ENCODE assay signal across 36 cellular contexts in genomic region chr1:13943055-13943454, GRCh38.
"Had no signal": no experiment of that assay in that cellular context is flagged by ENCODE, and none has a peak within 500 bp of the region (broad histone marks: within the 10 kb centered on the region; RNA-seq: fewer than 3 reads in every experiment).

No MANE protein-coding gene starts in this region.

- FAIRE-seq: astrocyte, TTC549 had no signal

- H3K27ac ChIP-seq: adrenal gland, body of pancreas, brain microvascular endothelial cell, breast epithelium, VCaP had no signal

- H3K27me3 ChIP-seq: adrenal gland, body of pancreas, brain microvascular endothelial cell, breast epithelium had no signal

- H3K36me3 Mint-ChIP-seq: activated naive CD4-positive, alpha-beta T cell treated with anti-CD3 and anti-CD28 coated beads, Interleukin-2, amount 50 U/mL, for 72 hours had no signal

- H3K9me3 ChIP-seq: adrenal gland, body of pancreas had no signal

- H3K27ac Mint-ChIP-seq: activated CD4-positive, alpha-beta memory T cell treated with anti-CD3 and anti-CD28 coated beads, Interleukin-2, amount 10 ng/mL, durations not matched to agents 7 days and 5 days; activated CD4-positive, alpha-beta T cell treated with anti-CD3 and anti-CD28 coated beads for 36 hours; activated CD4-positive, alpha-beta T cell treated with anti-CD3 and anti-CD28 coated beads, Interleukin-2, amount 10 ng/mL, durations not matched to agents 7 days and 5 days; activated naive CD4-positive, alpha-beta T cell treated with anti-CD3 and anti-CD28 coated beads for 36 hours; activated naive CD8-positive, alpha-beta T cell treated with anti-CD3 and anti-CD28 coated beads for 36 hours; activated T-cell treated with anti-CD3 and anti-CD28 coated beads, Interleukin-2, amount 50 U/mL, for 72 hours; activated T-helper 1 cell treated with anti-CD3 and anti-CD28 coated beads, Interleukin-12 subunit alpha, Interleukin-12 subunit beta, Interleukin-2, Interleukin-4 antibody, amounts not matched to agents 30 ng/mL and 10 ng/mL and 1 ng/mL, durations not matched to agents 14 hours and 24 hours and 36 hours; activated T-helper 17 cell treated with anti-CD3 and anti-CD28 coated beads, Interleukin-2, amount 50 U/mL, for 72 hours; T-helper 1 cell treated with Interleukin-12 subunit alpha and Interleukin-12 subunit beta and Interleukin-4 antibody, amounts not matched to agents 30 μg/mL and 1 μg/mL, for 36 hours; T-helper 2 cell treated with Interferon-gamma antibody and Interleukin-4, amounts not matched to agents 5 μg/mL and 100 μg/mL, for 36 hours had no signal

- H3K36me3 ChIP-seq: adrenal gland, brain microvascular endothelial cell, breast epithelium had no signal

- H3K4me1 ChIP-seq: adrenal gland, body of pancreas, breast epithelium had no signal

- H3K4me3 Mint-ChIP-seq: activated CD4-positive, alpha-beta memory T cell treated with anti-CD3 and anti-CD28 coated beads, Interleukin-2, amount 10 ng/mL, durations not matched to agents 7 days and 5 days; activated CD4-positive, alpha-beta T cell treated with anti-CD3 and anti-CD28 coated beads for 36 hours; activated CD4-positive, alpha-beta T cell treated with anti-CD3 and anti-CD28 coated beads, Interleukin-2, amount 10 ng/mL, durations not matched to agents 7 days and 5 days; activated naive CD4-positive, alpha-beta T cell treated with anti-CD3 and anti-CD28 coated beads for 36 hours; activated naive CD8-positive, alpha-beta T cell treated with anti-CD3 and anti-CD28 coated beads for 36 hours; activated T-cell treated with anti-CD3 and anti-CD28 coated beads, Interleukin-2, amount 50 U/mL, for 4 hours; activated T-cell treated with anti-CD3 and anti-CD28 coated beads, Interleukin-2, amount 50 U/mL, for 72 hours; activated T-helper 1 cell treated with anti-CD3 and anti-CD28 coated beads, Interleukin-12 subunit alpha, Interleukin-12 subunit beta, Interleukin-2, Interleukin-4 antibody, amounts not matched to agents 30 ng/mL and 10 ng/mL and 1 ng/mL, durations not matched to agents 14 hours and 24 hours and 36 hours; activated T-helper 17 cell treated with anti-CD3 and anti-CD28 coated beads, Interleukin-2, amount 50 U/mL, for 72 hours; T-helper 1 cell treated with Interleukin-12 subunit alpha and Interleukin-12 subunit beta and Interleukin-4 antibody, amounts not matched to agents 30 μg/mL and 1 μg/mL, for 36 hours; T-helper 2 cell treated with Interferon-gamma antibody and Interleukin-4, amounts not matched to agents 5 μg/mL and 100 μg/mL, for 36 hours had no signal

- ATAC-seq: activated CD4-positive, alpha-beta T cell treated with anti-CD3 and anti-CD28 coated beads for 36 hours; activated CD4-positive, CD25-positive, alpha-beta regulatory T cell treated with anti-CD3 and anti-CD28 coated beads, Interleukin-2, amount 50 U/mL, for 24 hours; activated naive CD4-positive, alpha-beta T cell treated with anti-CD3 and anti-CD28 coated beads, Interleukin-2, amount 50 U/mL, for 72 hours; activated T-cell treated with anti-CD3 and anti-CD28 coated beads, Interleukin-2, amount 50 U/mL, for 4 hours; activated T-cell treated with anti-CD3 and anti-CD28 coated beads, Interleukin-2, amount 50 U/mL, for 72 hours; activated T-helper 17 cell treated with anti-CD3 and anti-CD28 coated beads, Interleukin-2, amount 50 U/mL, for 72 hours; body of pancreas had no signal

- H3K4me1 Mint-ChIP-seq: activated CD4-positive, alpha-beta memory T cell treated with anti-CD3 and anti-CD28 coated beads, Interleukin-2, amount 10 ng/mL, durations not matched to agents 7 days and 5 days; activated CD4-positive, alpha-beta T cell treated with anti-CD3 and anti-CD28 coated beads for 36 hours; activated CD4-positive, alpha-beta T cell treated with anti-CD3 and anti-CD28 coated beads, Interleukin-2, amount 10 ng/mL, durations not matched to agents 7 days and 5 days; activated naive CD8-positive, alpha-beta T cell treated with anti-CD3 and anti-CD28 coated beads for 36 hours; activated T-helper 17 cell treated with anti-CD3 and anti-CD28 coated beads, Interleukin-2, amount 50 U/mL, for 72 hours had no signal

- H3K27me3 Mint-ChIP-seq: activated CD4-positive, alpha-beta T cell treated with anti-CD3 and anti-CD28 coated beads, Interleukin-2, amount 10 ng/mL, durations not matched to agents 7 days and 5 days had no signal

- H3K4me3 ChIP-seq: adrenal gland, body of pancreas, breast epithelium had no signal

- DNase-seq: activated CD4-positive, alpha-beta memory T cell treated with anti-CD3 and anti-CD28 coated beads, Interleukin-2, amount 10 ng/mL, durations not matched to agents 7 days and 5 days; activated CD4-positive, alpha-beta T cell treated with anti-CD3 and anti-CD28 coated beads for 1 hour; activated CD4-positive, alpha-beta T cell treated with anti-CD3 and anti-CD28 coated beads for 36 hours; activated CD4-positive, alpha-beta T cell treated with anti-CD3 and anti-CD28 coated beads for 48 hours; activated CD4-positive, alpha-beta T cell treated with anti-CD3 and anti-CD28 coated beads, Interleukin-2, amount 10 ng/mL, durations not matched to agents 7 days and 5 days; activated CD4-positive, alpha-beta T cell treated with anti-CD3 and anti-CD28 coated beads, Interleukin-2, amount 50 U/mL, for 48 hours; activated CD4-positive, CD25-positive, alpha-beta regulatory T cell; activated CD8-positive, alpha-beta memory T cell treated with anti-CD3 and anti-CD28 coated beads, Interleukin-2, amount 50 U/mL, for 4 hours; activated effector memory CD4-positive, alpha-beta T cell treated with anti-CD3 and anti-CD28 coated beads, Interleukin-2, amount 50 U/mL, for 16 hours; activated gamma-delta T cell treated with Interleukin-2 at 50 U/mL for 16 hours; activated naive CD4-positive, alpha-beta T cell; activated naive CD4-positive, alpha-beta T cell treated with anti-CD3 and anti-CD28 coated beads for 36 hours; activated naive CD4-positive, alpha-beta T cell treated with anti-CD3 and anti-CD28 coated beads, Interleukin-2, amount 50 U/mL, for 16 hours; activated naive CD8-positive, alpha-beta T cell treated with anti-CD3 and anti-CD28 coated beads for 36 hours; activated T-cell treated with anti-CD3 and anti-CD28 coated beads for 4 hours; activated T-cell treated with anti-CD3 and anti-CD28 coated beads, Interleukin-2, amount 50 U/mL, for 1 hour; activated T-cell treated with anti-CD3 and anti-CD28 coated beads, Interleukin-2, amount 50 U/mL, for 4 hours; activated T-cell treated with anti-CD3 and anti-CD28 coated beads, Interleukin-2, amount 50 U/mL, for 72 hours; adrenal gland; amniotic stem cell; aorta; body of pancreas; brain microvascular endothelial cell; central memory CD4-positive, alpha-beta T cell; T-helper 2 cell; T-helper 9 cell had no signal
